Comparison of ENCODE assay signal across 8 cellular contexts in genomic region chr14:102774391-102775153, GRCh38. TPM values are rescaled to one million over a fixed set of nuclear protein-coding genes. Genes with fewer than 3 reads are reported as not detected.
A peak's percentile ranks its signal among the peaks of the same experiment; 100 is the strongest.
DNase-seq lines count a peak whose midpoint lies in the region; ATAC-seq and TF ChIP-seq lines count a peak whose summit lies in the region.

No MANE protein-coding gene starts in this region.

- H3K9ac ChIP-seq in OCI-LY1 (ENCODE audit: low read length) = no peak overlapping the region

- peaks cover 15% of the 10 kb centered on the region for H3K79me2 ChIP-seq in OCI-LY1 (ENCODE audit: insufficient read depth, low read length)

- H3K27ac ChIP-seq in AG04450 (ENCODE audit: low read depth, low read length) = no peak overlapping the region
- H3K27ac ChIP-seq in OCI-LY1 (ENCODE audit: low read depth, low read length, poor library complexity, severe bottlenecking) = peak overlapping the region; percentile 36
- no peak overlapping the region for H3K27ac ChIP-seq in thoracic aorta

- H3K4me1 Mint-ChIP-seq in naive B cell = peaks cover 53 to 66% (median 59%) of the 10 kb centered on the region in 3 donors

- no peak overlapping the region for H3K4me2 ChIP-seq in OCI-LY1 (ENCODE audit: low read length)

- CTCF ChIA-PET in AG04450 (lab: Charles Lee) = interaction anchor here (0.6 to 2.1 kb wide), 9 partner anchors 15 to 276 kb away, joined by 3 to 8 read pairs (median 5); no protein-coding TSS in a partner anchor

- H3K4me3 Mint-ChIP-seq in naive B cell = peak overlapping the region; percentile 3 to 84 (median 56)

- H3K27me3 ChIP-seq in AG04450 (ENCODE audit: control insufficient read depth, insufficient read depth, low read length) = peaks cover 11% of the 10 kb centered on the region
- no peaks in the 10 kb centered on the region for H3K27me3 ChIP-seq in OCI-LY1 (ENCODE audit: insufficient read depth, low read length)
- H3K27me3 ChIP-seq in thoracic aorta (replicated peaks; ENCODE audit: insufficient read depth) = no peaks in the 10 kb centered on the region

- H3K9me2 ChIP-seq in OCI-LY1 (ENCODE audit: low read depth, low read length) = no peaks in the 10 kb centered on the region

- no peaks in the 10 kb centered on the region for H3K27me3 Mint-ChIP-seq in naive B cell

- H3K36me3 Mint-ChIP-seq in naive B cell = peaks cover 0 to 6% of the 10 kb centered on the region in 2 donors

- H3K9me3 Mint-ChIP-seq in naive B cell = no peaks in the 10 kb centered on the region

- H3K36me3 ChIP-seq in OCI-LY1 (ENCODE audit: insufficient read depth, low read length) (no peaks in the 10 kb centered on the region), thoracic aorta (no peaks in the 10 kb centered on the region)

- DNase-seq in AG04450 (ENCODE audit: low read depth, low spot score) (no peak), HK-2 (ENCODE audit: unreplicated experiment) (peak; percentile 36), activated T-cell treated with anti-CD3 and anti-CD28 coated beads for 4 hours (peak; percentile 38), epithelial cell of proximal tubule (ENCODE audit: low read depth) (peak; percentile 59), naive B cell (peak; percentile 75), thoracic aorta (ENCODE audit: low spot score) (no peak)

- POLR2A ChIA-PET in AG04450 (lab: Yijun Ruan, JAX) = interaction anchor here (0.6 kb wide), 1 partner anchor 143 kb away, joined by 3 read pairs; no protein-coding TSS in a partner anchor

- no peak overlapping the region for H2AFZ ChIP-seq in OCI-LY1 (ENCODE audit: low read length)

- H3K4me1 ChIP-seq in OCI-LY1 (ENCODE audit: insufficient read depth, low read length, severe bottlenecking) (peaks cover 33% of the 10 kb centered on the region), thoracic aorta (ENCODE audit: control insufficient read depth in 1 of 2, low read depth in 2 of 2) (peaks cover 10 to 16% of the 10 kb centered on the region in 2 donors)

- H3K4me3 ChIP-seq in AG04450 (ENCODE audit: low read depth, low read length) = no peak overlapping the region
- H3K4me3 ChIP-seq in OCI-LY1 (ENCODE audit: low read depth, low read length, poor library complexity, severe bottlenecking) = no peak overlapping the region
- no peak overlapping the region for H3K4me3 ChIP-seq in epithelial cell of proximal tubule (ENCODE audit: low read depth, low read length)
- no peak overlapping the region for H3K4me3 ChIP-seq in thoracic aorta

- H3F3A ChIP-seq in OCI-LY1 (ENCODE audit: insufficient read depth, low read length) = no peaks in the 10 kb centered on the region

- H3K9me3 ChIP-seq in AG04450 (ENCODE audit: control insufficient read depth, insufficient read depth, low read length) = no peaks in the 10 kb centered on the region
- no peaks in the 10 kb centered on the region for H3K9me3 ChIP-seq in OCI-LY1 (ENCODE audit: low read length)
- no peaks in the 10 kb centered on the region for H3K9me3 ChIP-seq in thoracic aorta

- ATAC-seq in GM18502 (IDR thresholded peaks at IDR 0.05; ENCODE audit: poor library complexity, unreplicated experiment) (peak; percentile 37), naive B cell (ENCODE audit: low read depth in 2 of 2) (peak; percentile 24 to 31), thoracic aorta (ENCODE audit: insufficient number of reproducible peaks, low FRiP score, low read depth) (no peak)

- H3K27ac Mint-ChIP-seq in naive B cell = peak overlapping the region; percentile 92 to 99 (median 96)

- TF ChIP-seq CTCF in AG04450 (IDR thresholded peaks at IDR 0.05; ENCODE audit: low read depth, low read length) (peak; percentile 92), OCI-LY1 (IDR thresholded peaks at IDR 0.05; ENCODE audit: low read length) (peak; percentile 58), epithelial cell of proximal tubule (conservative IDR thresholded peaks at IDR 0.05; ENCODE audit: low read depth, low read length) (peak; percentile 81), thoracic aorta (IDR thresholded peaks at IDR 0.05) (peak; percentile 72)

- H4K20me1 ChIP-seq in OCI-LY1 (ENCODE audit: insufficient read depth, low read length) = no peaks in the 10 kb centered on the region

RNA-seq across cellular contexts. Expression of gene TRAF3, which starts 2.7 kb away (rescaled TPM):
- polyA plus RNA-seq in AG04450 (2011; rRNA removed) (24.9 and 25.3 TPM in 2 replicates), naive B cell (ENCODE audit: low read depth in 6 of 6) (10 to 100 TPM; 22.2 to 36.7 (median 27.0) TPM)
- polyA minus RNA-seq in AG04450 (2011; rRNA and poly(A)+ RNA removed) = 34.8 and 43.2 TPM in 2 replicates
- total RNA-seq in epithelial cell of proximal tubule (18.9 and 21.9 TPM in 2 replicates), thoracic aorta (10 to 100 TPM; 14.5 to 28.7 TPM)

Comparison
In these comparisons a context has a peak if more than half of its experiments do, and no peak if none do; other contexts are left out.
1. DNase-seq: peak in HK-2 (single experiment), activated T-cell treated with anti-CD3 and anti-CD28 coated beads for 4 hours (single experiment), epithelial cell of proximal tubule (single experiment) and naive B cell (single experiment); none in AG04450 (single experiment) and thoracic aorta (single experiment).
2. Peak in every context shown above with its lines, with median percentiles within 50 percentile points of each other: CTCF ChIP-seq.